In genomic region chr3:19945405-19946290, GRCh38 we compare ENCODE assay signal across 9 cellular contexts. TPM values are rescaled to one million over a fixed set of nuclear protein-coding genes. Genes with fewer than 3 reads are reported as not detected.
DNase-seq lines count a peak whose midpoint lies in the region; ATAC-seq, FAIRE-seq and TF ChIP-seq lines count a peak whose summit lies in the region.
"Had no signal": no experiment of that assay in that cellular context is flagged by ENCODE, and none has a peak within 500 bp of the region (broad histone marks: within the 10 kb centered on the region; RNA-seq: fewer than 3 reads in every experiment).

No MANE protein-coding gene starts in this region.

- H2AFZ ChIP-seq in HepG2 (ENCODE audit: low read length) = no peak overlapping the region

- ATAC-seq in activated naive CD8-positive, alpha-beta T cell treated with anti-CD3 and anti-CD28 coated beads, Interleukin-2, amount 10 ng/mL, durations not matched to agents 7 days and 5 days (ENCODE audit: low read depth) = no peak
- ATAC-seq in HepG2 (no peak), HG02642 (IDR thresholded peaks at IDR 0.05; ENCODE audit: poor library complexity, unreplicated experiment) (no peak)

- no TSS peak for BruUV-seq in HepG2 (replicated peaks; lab: Mats Ljungman, UMichigan)

- POLR2A ChIA-PET in activated naive CD8-positive, alpha-beta T cell treated with anti-CD3 and anti-CD28 coated beads, Interleukin-2, amount 10 ng/mL, durations not matched to agents 7 days and 5 days (lab: Charles Lee) = interaction anchor here (0.8 kb wide), 1 partner anchor 8 kb away, joined by 3 read pairs; no protein-coding TSS in a partner anchor
- POLR2A ChIA-PET in HepG2 (lab: Yijun Ruan, JAX) (interaction anchor here (1.1 kb wide), 1 partner anchor 95 kb away, joined by 3 read pairs; the partner anchor contains the start of gene KAT2B), RWPE1 (lab: Yijun Ruan, JAX; ENCODE audit: low non-redundant PET) (no interaction called here)

- H3K9me3 ChIP-seq in HepG2 (ENCODE audit: low read length) (no peaks in the 10 kb centered on the region), tibial artery (no peaks in the 10 kb centered on the region)

- TF ChIP-seq CTCF in HepG2 (CRISPR knock-in tag; IDR thresholded peaks at IDR 0.05) (no peak), tibial artery (IDR thresholded peaks at IDR 0.05) (no peak), RWPE1 (conservative IDR thresholded peaks at IDR 0.05; ENCODE audit: low read depth) (no peak)

- TF ChIP-seq EP300 in HepG2 (IDR thresholded peaks at IDR 0.05; ENCODE audit: low read depth in 2 of 2, low read length in 2 of 2) = no peak
- no peak for TF ChIP-seq EP300 in HepG2 (CRISPR knock-in tag; IDR thresholded peaks at IDR 0.05; ENCODE audit: borderline replicate concordance)

- H3K4me3 ChIP-seq in HepG2 (replicated peaks in 1 of 3; ENCODE audit: insufficient read depth in 1 of 3, low read depth in 2 of 3, low read length in 3 of 3) = peak overlapping the region; percentile 73 to 98 (median 90)
- H3K4me3 ChIP-seq in tibial artery = peak overlapping the region; percentile 86 to 92

- H3K27ac ChIP-seq in HepG2 (ENCODE audit: extremely low read length, insufficient read depth, low read length) = peak overlapping the region; percentile 88
- H3K27ac ChIP-seq in tibial artery = peak overlapping the region; percentile 97 to 99
- H3K27ac ChIP-seq in RWPE1 = no peak overlapping the region; the same call in 1 of the 2 replicates

- peak; percentile 43 for FAIRE-seq in HepG2 (lab: Jason Lieb, UNC)
- FAIRE-seq: endometrium had no signal

- intact Hi-C loops in HepG2 (cut with micrococcal nuclease; ENCODE audit: unreplicated experiment) = loop anchor here (2.0 to 10.0 kb wide), 3 partner anchors 95 to 377 kb away; partner anchors contain the start of genes KAT2B and SGO1
- intact Hi-C loops in tibial artery (cut with DNase I; ENCODE audit: low total_unique reads) = loop anchor here (2.0 to 5.0 kb wide), 3 partner anchors 58 to 239 kb away; partner anchors contain the start of gene KAT2B

- no peak for TF ChIP-seq RAD21 in HepG2 (CRISPR knock-in tag; IDR thresholded peaks at IDR 0.05)

- peaks cover 27% of the 10 kb centered on the region for H4K20me1 ChIP-seq in HepG2 (ENCODE audit: insufficient read depth, low read length)

- WGBS in HepG2 (ENCODE audit: low lambda C conversion rate) = 54% methylated on average over 18 of the region's 18 CpGs

- H3K9me3 Mint-ChIP-seq in activated naive CD8-positive, alpha-beta T cell treated with anti-CD3 and anti-CD28 coated beads, Interleukin-2, amount 10 ng/mL, durations not matched to agents 7 days and 5 days = peaks cover 1% of the 10 kb centered on the region

- peaks cover 38% of the 10 kb centered on the region for H3K79me2 ChIP-seq in HepG2 (ENCODE audit: insufficient read depth, low read length)

- peak overlapping the region; percentile 100 for H3K27ac Mint-ChIP-seq in activated naive CD8-positive, alpha-beta T cell treated with anti-CD3 and anti-CD28 coated beads, Interleukin-2, amount 10 ng/mL, durations not matched to agents 7 days and 5 days

- H3K9ac ChIP-seq in HepG2 (ENCODE audit: insufficient read depth, low read depth, low read length) = peak overlapping the region; percentile 94

- no peak for TF ChIP-seq POLR2A in HepG2 (IDR thresholded peaks at IDR 0.05; ENCODE audit: insufficient read depth in 1 of 2, low read depth in 2 of 2, low read length in 2 of 2)

- CTCF ChIA-PET in HepG2 (lab: Yijun Ruan, JAX; ENCODE audit: low intra/inter-chr PET ratio, low total read pairs) = no interaction called here
- CTCF ChIA-PET in RWPE1 (lab: Yijun Ruan, JAX) = no interaction called here

- peak overlapping the region; percentile 81 for H3K4me2 ChIP-seq in HepG2 (ENCODE audit: low read depth, low read length)

- H3K4me1 ChIP-seq in HepG2 (ENCODE audit: insufficient read depth, low read length) (peaks cover 29% of the 10 kb centered on the region), tibial artery (peaks cover 0 to 35% (median 24%) of the 10 kb centered on the region in 4 donors)

- H3K36me3 Mint-ChIP-seq in activated naive CD8-positive, alpha-beta T cell treated with anti-CD3 and anti-CD28 coated beads, Interleukin-2, amount 10 ng/mL, durations not matched to agents 7 days and 5 days = peaks cover 14% of the 10 kb centered on the region

- H3K36me3 ChIP-seq in HepG2 (replicated peaks in 1 of 2; ENCODE audit: control insufficient read depth in 1 of 2, insufficient read depth in 2 of 2, low read length in 2 of 2) (peaks cover 0 to 1% of the 10 kb centered on the region in 2 experiments; a peak in 1 of 5 replicates), tibial artery (no peaks in the 10 kb centered on the region)

- H3K27me3 Mint-ChIP-seq in activated naive CD8-positive, alpha-beta T cell treated with anti-CD3 and anti-CD28 coated beads, Interleukin-2, amount 10 ng/mL, durations not matched to agents 7 days and 5 days = no peaks in the 10 kb centered on the region

- peaks cover 23% of the 10 kb centered on the region for H3K4me1 Mint-ChIP-seq in activated naive CD8-positive, alpha-beta T cell treated with anti-CD3 and anti-CD28 coated beads, Interleukin-2, amount 10 ng/mL, durations not matched to agents 7 days and 5 days

- in situ Hi-C loops in HepG2 (cut with HindIII; ENCODE audit: extremely low pct_ligation_motif_present, low pct_unique_long_range_greater_than_20kb) = no loop called here

- peak; percentile 13 for DNase-seq in stimulated activated CD4-positive, alpha-beta T cell treated with anti-CD3 and anti-CD28 coated beads, Interleukin-15, amount 100 ng/mL, for 24 hours
- no peak for DNase-seq in stimulated activated CD4-positive, alpha-beta T cell treated with anti-CD3 and anti-CD28 coated beads, Interleukin-4, amount 100 ng/mL, for 24 hours
- DNase-seq in activated naive CD8-positive, alpha-beta T cell treated with anti-CD3 and anti-CD28 coated beads, Interleukin-2, amount 10 ng/mL, durations not matched to agents 7 days and 5 days = no peak
- DNase-seq in HepG2 (ENCODE audit: low spot score) (no peak), tibial artery (no peak), RWPE1 (ENCODE audit: low spot score) (no peak), GM19240 (ENCODE audit: insufficient read length, low spot score) (no peak)

- H3K4me3 Mint-ChIP-seq in activated naive CD8-positive, alpha-beta T cell treated with anti-CD3 and anti-CD28 coated beads, Interleukin-2, amount 10 ng/mL, durations not matched to agents 7 days and 5 days = peak overlapping the region; percentile 100

- H3K27me3 ChIP-seq in HepG2 (ENCODE audit: control insufficient read depth in 1 of 2, insufficient read depth in 2 of 2, low read length in 2 of 2) (no peaks in the 10 kb centered on the region; a peak in 1 of 5 replicates), tibial artery (no peaks in the 10 kb centered on the region)

RNA-seq across cellular contexts. Expression of gene RAB5A, which starts 1.2 kb away (rescaled TPM):
- 10 to 100 TPM; 62.1 to 63.6 TPM for total RNA-seq in activated naive CD8-positive, alpha-beta T cell treated with anti-CD3 and anti-CD28 coated beads, Interleukin-2, amount 10 ng/mL, durations not matched to agents 7 days and 5 days
- 27.1 and 29.3 TPM in 2 replicates for total RNA-seq in HepG2 (2016; rRNA removed; fragmentation: Illumina TruSeq; extraction: Trizol)
- 7.2 and 7.8 TPM in 2 replicates for total RNA-seq in HepG2 (2016; cell fraction: cytosol; rRNA removed; fragmentation: Illumina TruSeq; extraction: Trizol; ENCODE audit: low read depth)
- 28.1 and 29.7 TPM in 2 replicates for total RNA-seq in HepG2 (2016; cell fraction: insoluble cytoplasmic fraction; rRNA removed; fragmentation: Illumina TruSeq; extraction: Trizol)
- 17.7 and 19.4 TPM in 2 replicates for total RNA-seq in HepG2 (2016; cell fraction: membrane; rRNA removed; fragmentation: Illumina TruSeq; extraction: Trizol)
- 22.2 and 30.9 TPM in 2 replicates for total RNA-seq in HepG2 (2016; cell fraction: nucleus; rRNA removed; fragmentation: Illumina TruSeq; extraction: Trizol)
- 13.5 and 16.0 TPM in 2 replicates for polyA plus RNA-seq in HepG2 (2011; rRNA removed)
- 10.8 and 15.7 TPM in 2 replicates for polyA plus RNA-seq in HepG2 (2011; cell fraction: cytosol; rRNA removed)
- polyA plus RNA-seq in HepG2 (2011; cell fraction: nucleus; rRNA removed) = 9.6 and 10.9 TPM in 2 replicates
- 27.0 and 29.9 TPM in 2 replicates for polyA plus RNA-seq in HepG2 (2012)
- polyA plus RNA-seq in HepG2 (2016; cell fraction: cytosol; fragmentation: Illumina TruSeq; extraction: Trizol; ENCODE audit: low read depth) = 4.6 and 5.0 TPM in 2 replicates
- 37.8 and 40.1 TPM in 2 replicates for polyA plus RNA-seq in HepG2 (2016; cell fraction: insoluble cytoplasmic fraction; fragmentation: Illumina TruSeq; extraction: Trizol; ENCODE audit: low read depth)
- polyA plus RNA-seq in HepG2 (2016; cell fraction: membrane; fragmentation: Illumina TruSeq; extraction: Trizol; ENCODE audit: low read depth) = 12.8 and 13.1 TPM in 2 replicates
- polyA plus RNA-seq in HepG2 (2016; cell fraction: nucleus; fragmentation: Illumina TruSeq; extraction: Trizol; ENCODE audit: insufficient read depth, low read depth) = 26.3 and 28.6 TPM in 2 replicates
- polyA minus RNA-seq in HepG2 (2011; rRNA and poly(A)+ RNA removed; ENCODE audit: low replicate concordance) = 9.5 and 10.5 TPM in 2 replicates
- polyA minus RNA-seq in HepG2 (2011; cell fraction: cytosol; rRNA and poly(A)+ RNA removed) = 21.7 and 23.8 TPM in 2 replicates
- polyA minus RNA-seq in HepG2 (2011; cell fraction: nucleus; rRNA and poly(A)+ RNA removed) = 51.0 and 64.8 TPM in 2 replicates

RNA-seq across cellular contexts. Expression of gene EFHB, which starts 11.6 kb away (rescaled TPM):
- total RNA-seq in activated naive CD8-positive, alpha-beta T cell treated with anti-CD3 and anti-CD28 coated beads, Interleukin-2, amount 10 ng/mL, durations not matched to agents 7 days and 5 days = under 1 TPM in 1 of 2 experiments, not detected in 1; 0.17 TPM
- total RNA-seq in HepG2 (2016; rRNA removed; fragmentation: Illumina TruSeq; extraction: Trizol) = 0.15 TPM in 1 of 2 replicates, not detected in the other
- total RNA-seq in HepG2 (2016; cell fraction: cytosol; rRNA removed; fragmentation: Illumina TruSeq; extraction: Trizol; ENCODE audit: low read depth) = not detected in 2 replicates
- 0.35 and 0.40 TPM in 2 replicates for total RNA-seq in HepG2 (2016; cell fraction: insoluble cytoplasmic fraction; rRNA removed; fragmentation: Illumina TruSeq; extraction: Trizol)
- total RNA-seq in HepG2 (2016; cell fraction: membrane; rRNA removed; fragmentation: Illumina TruSeq; extraction: Trizol) = 0.24 TPM in 1 of 2 replicates, not detected in the other
- 0.50 TPM in 1 of 2 replicates, not detected in the other for total RNA-seq in HepG2 (2016; cell fraction: nucleus; rRNA removed; fragmentation: Illumina TruSeq; extraction: Trizol)
- polyA plus RNA-seq in HepG2 (2011; rRNA removed) = 0.42 and 0.69 TPM in 2 replicates
- 0.38 TPM in 1 of 2 replicates, not detected in the other for polyA plus RNA-seq in HepG2 (2011; cell fraction: cytosol; rRNA removed)
- polyA plus RNA-seq in HepG2 (2011; cell fraction: nucleus; rRNA removed) = 0.14 and 1.0 TPM in 2 replicates
- 1.1 TPM in 1 of 2 replicates, not detected in the other for polyA plus RNA-seq in HepG2 (2012)
- 0.28 TPM in 1 of 2 replicates, not detected in the other for polyA plus RNA-seq in HepG2 (2016; cell fraction: cytosol; fragmentation: Illumina TruSeq; extraction: Trizol; ENCODE audit: low read depth)
- 0.75 TPM in 1 of 2 replicates, not detected in the other for polyA plus RNA-seq in HepG2 (2016; cell fraction: insoluble cytoplasmic fraction; fragmentation: Illumina TruSeq; extraction: Trizol; ENCODE audit: low read depth)
- polyA plus RNA-seq in HepG2 (2016; cell fraction: membrane; fragmentation: Illumina TruSeq; extraction: Trizol; ENCODE audit: low read depth) = not detected in 2 replicates
- polyA plus RNA-seq in HepG2 (2016; cell fraction: nucleus; fragmentation: Illumina TruSeq; extraction: Trizol; ENCODE audit: insufficient read depth, low read depth) = not detected in 2 replicates
- 3.6 and 4.1 TPM in 2 replicates for polyA minus RNA-seq in HepG2 (2011; rRNA and poly(A)+ RNA removed; ENCODE audit: low replicate concordance)
- 1.2 TPM in 1 of 2 replicates, not detected in the other for polyA minus RNA-seq in HepG2 (2011; cell fraction: cytosol; rRNA and poly(A)+ RNA removed)
- polyA minus RNA-seq in HepG2 (2011; cell fraction: nucleus; rRNA and poly(A)+ RNA removed) = 3.5 and 6.1 TPM in 2 replicates
